ENCODE assay signal across 8 cellular contexts in the genomic region with DNA sequence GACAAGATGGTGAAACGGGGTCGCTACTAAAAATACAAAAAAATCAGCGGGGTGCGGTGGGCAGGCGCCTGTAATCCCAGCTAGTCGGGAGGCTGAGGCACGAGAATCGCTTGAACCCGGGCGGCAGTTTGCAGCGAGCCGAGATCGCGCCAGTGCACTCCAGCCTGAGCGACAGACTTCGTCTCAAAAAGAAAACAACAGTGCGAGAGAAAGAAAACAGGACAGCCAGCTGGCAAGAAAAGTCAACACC. TPM values are rescaled to one million over a fixed set of nuclear protein-coding genes. Genes with fewer than 3 reads are reported as not detected.
DNase-seq lines count a peak whose midpoint lies in the region; ATAC-seq and TF ChIP-seq lines count a peak whose summit lies in the region.

No MANE protein-coding gene starts in this region.

- H3K56ac ChIP-seq in H9 (ENCODE audit: insufficient read length, low read depth, low read length): peak overlapping the region; percentile 99

- H2BK120ac ChIP-seq in H9 (ENCODE audit: low read depth, low read length, poor library complexity, severe bottlenecking): peak overlapping the region; percentile 15

- no peak overlapping the region for H2BK5ac ChIP-seq in H9 (ENCODE audit: insufficient read length, low read length)

- peak overlapping the region; percentile 46 to 90 (median 69) for H3K4me3 ChIP-seq in transverse colon

- intact Hi-C loops in transverse colon (cut with DNase I; ENCODE audit: low total_unique reads): no loop called here
- intact Hi-C loops in activated CD4-positive, alpha-beta memory T cell treated with anti-CD3 and anti-CD28 coated beads for 36 hours (cut with micrococcal nuclease): loop anchor here (2.0 to 10.0 kb wide), 3 partner anchors 174 to 392 kb away; a partner anchor contains a TSS

- no peaks in the 10 kb centered on the region for H3K36me3 Mint-ChIP-seq in H9 (ENCODE audit: insufficient read depth in 1 of 3, low read depth in 3 of 3)
- H3K36me3 Mint-ChIP-seq in activated CD8-positive, alpha-beta T cell treated with anti-CD3 and anti-CD28 coated beads, Interleukin-2, amount 10 ng/mL, durations not matched to agents 7 days and 5 days (ENCODE audit: low read depth): no peaks in the 10 kb centered on the region
- H3K36me3 Mint-ChIP-seq in activated CD4-positive, alpha-beta memory T cell treated with anti-CD3 and anti-CD28 coated beads for 36 hours: no peaks in the 10 kb centered on the region

- H2AFZ ChIP-seq in H9 (ENCODE audit: low read length): no peak overlapping the region

- H3K4me1 ChIP-seq in H9 (ENCODE audit: insufficient read depth, low read length): no peaks in the 10 kb centered on the region
- peaks cover 0 to 18% (median 14%) of the 10 kb centered on the region in 4 donors for H3K4me1 ChIP-seq in transverse colon

- H3K36me3 ChIP-seq in transverse colon: no peaks in the 10 kb centered on the region

- H3K4me2 ChIP-seq in H9 (ENCODE audit: insufficient read depth, insufficient read length, low read length): peak overlapping the region; percentile 52

- H2BK15ac ChIP-seq in H9 (ENCODE audit: low read depth, low read length): no peak overlapping the region

- peak; percentile 17 for ATAC-seq in activated CD8-positive, alpha-beta T cell treated with anti-CD3 and anti-CD28 coated beads, Interleukin-2, amount 10 ng/mL, durations not matched to agents 7 days and 5 days
- peak; percentile 3 for ATAC-seq in left lobe of liver

- H3K27ac ChIP-seq in C4-2B (peak overlapping the region; percentile 99), H9 (ENCODE audit: insufficient read length, low read depth, low read length) (peak overlapping the region; percentile 98), transverse colon (peak overlapping the region; percentile 97 to 99 (median 98))

- no peaks in the 10 kb centered on the region for H4K20me1 ChIP-seq in H9 (ENCODE audit: control insufficient read depth, insufficient read depth, insufficient read length)

- H2BK20ac ChIP-seq in H9 (ENCODE audit: low read depth, low read length, poor library complexity, severe bottlenecking): no peak overlapping the region

- H3T11ph ChIP-seq in H9 (ENCODE audit: low read length): no peak overlapping the region

- H2BK12ac ChIP-seq in H9 (ENCODE audit: insufficient read length, low read depth, low read length): no peak overlapping the region

- H3K4ac ChIP-seq in H9 (ENCODE audit: low read depth, low read length): no peak overlapping the region

- no peak overlapping the region for H3K4me3 Mint-ChIP-seq in H9
- no peak overlapping the region for H3K4me3 Mint-ChIP-seq in activated CD8-positive, alpha-beta T cell treated with anti-CD3 and anti-CD28 coated beads, Interleukin-2, amount 10 ng/mL, durations not matched to agents 7 days and 5 days
- H3K4me3 Mint-ChIP-seq in activated CD4-positive, alpha-beta memory T cell treated with anti-CD3 and anti-CD28 coated beads for 36 hours: no peak overlapping the region

- H3K9ac ChIP-seq in H9 (ENCODE audit: extremely low read depth, insufficient read length, low read length): peak overlapping the region; percentile 97

- H4K91ac ChIP-seq in H9 (ENCODE audit: insufficient read length, low read depth, low read length): no peak overlapping the region

- WGBS in H9 (ENCODE audit: extremely low coverage, insufficient read length, low lambda C conversion rate): no CpG with 5 or more reads among the region's 17 CpGs
- 0 to 2% methylated on average over 11 to 17 of the region's 17 CpGs for WGBS in transverse colon (ENCODE audit: low coverage in 1 of 2), 2 donors

- H3K27me3 ChIP-seq in H9 (ENCODE audit: insufficient read depth, low read length): no peaks in the 10 kb centered on the region
- no peaks in the 10 kb centered on the region for H3K27me3 ChIP-seq in transverse colon

- H3K18ac ChIP-seq in H9 (ENCODE audit: insufficient read length, low read depth, low read length): peak overlapping the region; percentile 77

- peaks cover 8% of the 10 kb centered on the region for H3K23me2 ChIP-seq in H9 (ENCODE audit: insufficient read length, low read depth, low read length, poor library complexity, severe bottlenecking)

- TF ChIP-seq CTCF in C4-2B (conservative IDR thresholded peaks at IDR 0.05) (no peak), H9 (conservative IDR thresholded peaks at IDR 0.05) (no peak), transverse colon (IDR thresholded peaks at IDR 0.05) (no peak)

- H4K5ac ChIP-seq in H9 (ENCODE audit: insufficient read length, low read depth, low read length): peak overlapping the region; percentile 100

- POLR2A ChIA-PET in activated CD8-positive, alpha-beta T cell treated with anti-CD3 and anti-CD28 coated beads, Interleukin-2, amount 10 ng/mL, durations not matched to agents 7 days and 5 days (lab: Charles Lee): interaction anchor here (0.7 to 5.4 kb wide), 38 partner anchors 8 to 395 kb away, joined by 3 to 329 read pairs (median 13); a partner anchor contains a TSS
- POLR2A ChIA-PET in activated CD4-positive, alpha-beta memory T cell treated with anti-CD3 and anti-CD28 coated beads for 36 hours (lab: Charles Lee): interaction anchor here (0.6 to 5.0 kb wide), 33 partner anchors 9 to 1366 kb away, joined by 3 to 261 read pairs (median 5); a partner anchor contains a TSS

- no peak overlapping the region for H2AK5ac ChIP-seq in H9 (ENCODE audit: insufficient read length, low read length)

- peak overlapping the region; percentile 100 for H4K8ac ChIP-seq in H9 (replicated peaks; ENCODE audit: insufficient read length, low read depth, low read length)

- H3K14ac ChIP-seq in H9 (ENCODE audit: insufficient read depth, low read length): peak overlapping the region; percentile 56; the same call in 1 of the 2 replicates

- TF ChIP-seq EP300 in transverse colon (IDR thresholded peaks at IDR 0.05; ENCODE audit: low read depth): no peak

- H3K9me3 Mint-ChIP-seq in H9: no peaks in the 10 kb centered on the region; a peak in 1 of 5 replicates
- H3K9me3 Mint-ChIP-seq in activated CD8-positive, alpha-beta T cell treated with anti-CD3 and anti-CD28 coated beads, Interleukin-2, amount 10 ng/mL, durations not matched to agents 7 days and 5 days (ENCODE audit: insufficient read depth): no peaks in the 10 kb centered on the region
- no peaks in the 10 kb centered on the region for H3K9me3 Mint-ChIP-seq in activated CD4-positive, alpha-beta memory T cell treated with anti-CD3 and anti-CD28 coated beads for 36 hours

- H3K4me1 Mint-ChIP-seq in H9: peaks cover 7 to 9% of the 10 kb centered on the region in 2 experiments
- peaks cover 5% of the 10 kb centered on the region for H3K4me1 Mint-ChIP-seq in activated CD8-positive, alpha-beta T cell treated with anti-CD3 and anti-CD28 coated beads, Interleukin-2, amount 10 ng/mL, durations not matched to agents 7 days and 5 days (ENCODE audit: low read depth)
- peaks cover 5% of the 10 kb centered on the region for H3K4me1 Mint-ChIP-seq in activated CD4-positive, alpha-beta memory T cell treated with anti-CD3 and anti-CD28 coated beads for 36 hours (ENCODE audit: low read depth)

- H3K27me3 Mint-ChIP-seq in H9 (ENCODE audit: low read depth): no peaks in the 10 kb centered on the region
- H3K27me3 Mint-ChIP-seq in activated CD8-positive, alpha-beta T cell treated with anti-CD3 and anti-CD28 coated beads, Interleukin-2, amount 10 ng/mL, durations not matched to agents 7 days and 5 days (ENCODE audit: low read depth): no peaks in the 10 kb centered on the region
- H3K27me3 Mint-ChIP-seq in activated CD4-positive, alpha-beta memory T cell treated with anti-CD3 and anti-CD28 coated beads for 36 hours: no peaks in the 10 kb centered on the region

- no peak overlapping the region for H3K27ac Mint-ChIP-seq in H9
- no peak overlapping the region for H3K27ac Mint-ChIP-seq in activated CD8-positive, alpha-beta T cell treated with anti-CD3 and anti-CD28 coated beads, Interleukin-2, amount 10 ng/mL, durations not matched to agents 7 days and 5 days
- no peak overlapping the region for H3K27ac Mint-ChIP-seq in activated CD4-positive, alpha-beta memory T cell treated with anti-CD3 and anti-CD28 coated beads for 36 hours

- no peak for TF ChIP-seq POLR2A in transverse colon (IDR thresholded peaks at IDR 0.05)

- H3K79me1 ChIP-seq in H9 (ENCODE audit: insufficient read depth, low read depth, low read length, poor library complexity, severe bottlenecking): no peaks in the 10 kb centered on the region

- in situ Hi-C loops in transverse colon (cut with MboI; ENCODE audit: low pct_ligation_motif_present in 1 of 4, low pct_unique_long_range_greater_than_20kb in 1 of 4, low sequenced_read_pairs in 3 of 4): no loop called here

- H3K23ac ChIP-seq in H9 (ENCODE audit: insufficient read length, low read depth, low read length): no peak overlapping the region

- H3K79me2 ChIP-seq in H9 (ENCODE audit: insufficient read depth, low read length): no peaks in the 10 kb centered on the region

- CTCF ChIA-PET in activated CD8-positive, alpha-beta T cell treated with anti-CD3 and anti-CD28 coated beads, Interleukin-2, amount 10 ng/mL, durations not matched to agents 7 days and 5 days (lab: Charles Lee): interaction anchor here (1.4 to 6.6 kb wide), 8 partner anchors 10 to 176 kb away, joined by 3 to 89 read pairs (median 9); a partner anchor contains a TSS
- CTCF ChIA-PET in activated CD4-positive, alpha-beta memory T cell treated with anti-CD3 and anti-CD28 coated beads for 36 hours (lab: Charles Lee): interaction anchor here (1.1 to 14.0 kb wide), 5 partner anchors 10 to 63 kb away, joined by 4 to 150 read pairs (median 14); a partner anchor contains a TSS

- H3K9me3 ChIP-seq in H9 (ENCODE audit: control insufficient read depth, low read depth, low read length) (no peaks in the 10 kb centered on the region), transverse colon (no peaks in the 10 kb centered on the region)

- DNase-seq in H9: no peak
- DNase-seq in activated CD8-positive, alpha-beta T cell treated with anti-CD3 and anti-CD28 coated beads, Interleukin-2, amount 10 ng/mL, durations not matched to agents 7 days and 5 days: no peak
- no peak for DNase-seq in left lobe of liver (ENCODE audit: low spot score)
- no peak for DNase-seq in transverse colon
- no peak for DNase-seq in HCEC 1CT
- DNase-seq in activated CD4-positive, alpha-beta memory T cell treated with anti-CD3 and anti-CD28 coated beads for 36 hours: no peak
- no peak for DNase-seq in activated CD4-positive, alpha-beta T cell treated with anti-CD3 and anti-CD28 coated beads, Interleukin-2, amount 50 U/mL, for 4 hours

RNA-seq across cellular contexts. Expression of a gene that starts 0.6 kb away (rescaled TPM):
- total RNA-seq in H9 (2021) (2,441 and 2,702 TPM in 2 replicates), left lobe of liver (3,631 TPM), transverse colon (under 1 TPM; under 0.01 TPM)
- 1,000 to 10,000 TPM; 1,982 to 3,332 TPM for total RNA-seq in activated CD8-positive, alpha-beta T cell treated with anti-CD3 and anti-CD28 coated beads, Interleukin-2, amount 10 ng/mL, durations not matched to agents 7 days and 5 days
- 1,000 to 10,000 TPM; 2,395 to 2,750 TPM for total RNA-seq in activated CD4-positive, alpha-beta memory T cell treated with anti-CD3 and anti-CD28 coated beads for 36 hours

RNA-seq across cellular contexts. Expression of a gene that starts 0.7 kb away (rescaled TPM):
- total RNA-seq in H9 (2021) (3,262 and 3,277 TPM in 2 replicates), left lobe of liver (1,949 TPM), transverse colon (under 1 TPM in 3 of 4 donors, not detected in 1; under 0.01 TPM)
- total RNA-seq in activated CD8-positive, alpha-beta T cell treated with anti-CD3 and anti-CD28 coated beads, Interleukin-2, amount 10 ng/mL, durations not matched to agents 7 days and 5 days: 1,000 to 10,000 TPM; 1,409 to 2,335 TPM
- total RNA-seq in activated CD4-positive, alpha-beta memory T cell treated with anti-CD3 and anti-CD28 coated beads for 36 hours: 1,000 to 10,000 TPM; 1,180 to 1,201 TPM

RNA-seq across cellular contexts. Expression of a gene that starts 9.8 kb away (rescaled TPM):
- total RNA-seq in H9 (2021): 1.4 and 2.1 TPM in 2 replicates
- total RNA-seq in activated CD8-positive, alpha-beta T cell treated with anti-CD3 and anti-CD28 coated beads, Interleukin-2, amount 10 ng/mL, durations not matched to agents 7 days and 5 days: 1 to 10 TPM; 1.2 to 1.4 TPM
- 3.4 TPM for total RNA-seq in left lobe of liver
- 1 to 10 TPM in 1 of 4 donors, under 1 TPM in 1, not detected in 2; 0.95 to 1.9 TPM for total RNA-seq in transverse colon
- 1 to 10 TPM; 1.8 to 2.0 TPM for total RNA-seq in activated CD4-positive, alpha-beta memory T cell treated with anti-CD3 and anti-CD28 coated beads for 36 hours

RNA-seq across cellular contexts. Expression of a gene that starts 26.8 kb away (rescaled TPM):
- total RNA-seq in H9 (2021) (88.9 and 92.8 TPM in 2 replicates), left lobe of liver (24.0 TPM), transverse colon (100 to 1,000 TPM; 101 to 328 (median 198) TPM)
- 100 to 1,000 TPM; 123 to 127 TPM for total RNA-seq in activated CD8-positive, alpha-beta T cell treated with anti-CD3 and anti-CD28 coated beads, Interleukin-2, amount 10 ng/mL, durations not matched to agents 7 days and 5 days
- total RNA-seq in activated CD4-positive, alpha-beta memory T cell treated with anti-CD3 and anti-CD28 coated beads for 36 hours: 10 to 100 TPM; 74.0 to 75.0 TPM

RNA-seq across cellular contexts. Expression of a gene that starts 35.2 kb away (rescaled TPM):
- total RNA-seq in H9 (2021): not detected in 2 replicates
- total RNA-seq in activated CD8-positive, alpha-beta T cell treated with anti-CD3 and anti-CD28 coated beads, Interleukin-2, amount 10 ng/mL, durations not matched to agents 7 days and 5 days: not detected
- 3.0 TPM for total RNA-seq in left lobe of liver
- not detected for total RNA-seq in transverse colon
- total RNA-seq in activated CD4-positive, alpha-beta memory T cell treated with anti-CD3 and anti-CD28 coated beads for 36 hours: not detected

Comparison
In these comparisons a context has a peak if more than half of its experiments do, and no peak if none do; other contexts are left out.
1. RNA of a gene that starts 0.6 kb away (total RNA-seq): 3,631 TPM in left lobe of liver (single experiment), 1,982 to 3,332 TPM in activated CD8-positive, alpha-beta T cell treated with anti-CD3 and anti-CD28 coated beads, Interleukin-2, amount 10 ng/mL, durations not matched to agents 7 days and 5 days, 2,395 to 2,750 TPM in activated CD4-positive, alpha-beta memory T cell treated with anti-CD3 and anti-CD28 coated beads for 36 hours and 2,441 to 2,702 TPM in H9; under 0.01 TPM in transverse colon; every median in the first group is over 1,000 times any median in the second.
2. RNA of a gene that starts 0.7 kb away (total RNA-seq): 3,262 to 3,277 TPM in H9, 1,409 to 2,335 TPM in activated CD8-positive, alpha-beta T cell treated with anti-CD3 and anti-CD28 coated beads, Interleukin-2, amount 10 ng/mL, durations not matched to agents 7 days and 5 days, 1,949 TPM in left lobe of liver (single experiment) and 1,180 to 1,201 TPM in activated CD4-positive, alpha-beta memory T cell treated with anti-CD3 and anti-CD28 coated beads for 36 hours; under 0.01 TPM in transverse colon; every median in the first group is over 1,000 times any median in the second.
3. Peak in every context shown above with its lines, with median percentiles within 50 percentile points of each other: H3K27ac ChIP-seq.